ENCODE assay signal across 11 cellular contexts in genomic region chr14:20440882-20441281, GRCh38. TPM values are rescaled to one million over a fixed set of nuclear protein-coding genes. Genes with fewer than 3 reads are reported as not detected.
DNase-seq lines count a peak whose midpoint lies in the region; ATAC-seq, FAIRE-seq and TF ChIP-seq lines count a peak whose summit lies in the region.
"Had no signal": no experiment of that assay in that cellular context is flagged by ENCODE, and none has a peak within 500 bp of the region (broad histone marks: within the 10 kb centered on the region; RNA-seq: fewer than 3 reads in every experiment).

No MANE protein-coding gene starts in this region.

- H4K20me1 ChIP-seq in K562 (replicated peaks; ENCODE audit: control insufficient read depth, insufficient read depth, low read length): no peaks in the 10 kb centered on the region

- no TSS peak for BruUV-seq in K562 (replicated peaks; lab: Mats Ljungman, UMichigan)

- H3K36me3 ChIP-seq in K562 (ENCODE audit: control insufficient read depth, insufficient read depth, low read length) (peaks cover 5% of the 10 kb centered on the region; the same call in 1 of the 3 replicates), thymus (ENCODE audit: control insufficient read depth, insufficient read depth) (peaks cover 5% of the 10 kb centered on the region)
- H3K36me3 ChIP-seq: MG63 had no signal

- H3K4me1 ChIP-seq in K562 (replicated peaks in 1 of 2; ENCODE audit: control insufficient read depth in 2 of 2, insufficient read depth in 2 of 2, low read length in 2 of 2) (peaks cover 0 to 6% of the 10 kb centered on the region in 2 experiments; a peak in 3 of 5 replicates), thymus (ENCODE audit: control insufficient read depth, insufficient read depth, low read length) (peaks cover 9% of the 10 kb centered on the region)

- CTCF ChIA-PET in K562 (lab: Yijun Ruan, JAX; ENCODE audit: low intra/inter-chr PET ratio): no interaction called here

- no peak for FAIRE-seq in K562 (lab: Jason Lieb, UNC)

- TF ChIP-seq EP300 in K562 (IDR thresholded peaks at IDR 0.05; ENCODE audit: low read length): no peak

- intact Hi-C loops in K562 (cut with micrococcal nuclease) (no loop called here), posterior vena cava (cut with DNase I) (no loop called here)

- no peaks in the 10 kb centered on the region for H3K79me2 ChIP-seq in K562 (ENCODE audit: control insufficient read depth, insufficient read depth, low read length)

- TF ChIP-seq POLR2A in NB4 (IDR thresholded peaks at IDR 0.05; ENCODE audit: extremely low read depth, insufficient read length) (no peak), K562 (conservative IDR thresholded peaks at IDR 0.05) (no peak)

- POLR2A ChIA-PET in K562 (lab: Yijun Ruan, JAX): interaction anchor here (1.3 to 2.1 kb wide), 3 partner anchors 10 to 18 kb away, joined by 3 to 10 read pairs (median 3); partner anchors contain the start of genes APEX1 and OSGEP

- no peak overlapping the region for H3K9ac ChIP-seq in K562 (ENCODE audit: insufficient read depth in 1 of 2, low read depth in 2 of 2, low read length in 2 of 2)

- TF ChIP-seq CTCF in NB4 (IDR thresholded peaks at IDR 0.05; ENCODE audit: low read depth, low read length) (no peak), K562 (IDR thresholded peaks at IDR 0.05 in 2 of 3, conservative IDR thresholded peaks at IDR 0.05 in 1 of 3; ENCODE audit: insufficient read depth in 2 of 3, low read depth in 1 of 3, low read length in 3 of 3) (no peak)

- no peak overlapping the region for H2AFZ ChIP-seq in K562 (ENCODE audit: low read depth, low read length)

- WGBS in K562 (ENCODE audit: insufficient coverage, low coverage, missing lambda C conversion rate): 56% methylated on average over 3 of the region's 5 CpGs
- 64% methylated on average over 5 of the region's 5 CpGs for WGBS in thymus

- in situ Hi-C loops in K562 (cut with MboI): no loop called here

- DNase-seq in stimulated activated CD4-positive, alpha-beta T cell treated with anti-CD3 and anti-CD28 coated beads, Interleukin-1b, Interleukin-23, amount 100 ng/mL, for 48 hours: peak; percentile 28
- no peak for DNase-seq in stimulated activated CD4-positive, alpha-beta T cell treated with anti-CD3 and anti-CD28 coated beads, Interleukin-4, amount 100 ng/mL, for 1 hour
- DNase-seq in NB4 (ENCODE audit: low read depth) (peak; percentile 39), K562 (ENCODE audit: extremely low read depth in 1 of 4, low spot score in 3 of 4) (no peak), occipital lobe (lab: John Stamatoyannopoulos, UW) (no peak), posterior vena cava (ENCODE audit: low spot score) (no peak), dedifferentiated amniotic fluid mesenchymal stem cell (ENCODE audit: extremely low spot score) (no peak)
- DNase-seq: left ventricle myocardium superior, MG63 had no signal

- no peak; the same call in 2 of the 3 replicates for ATAC-seq in K562
- ATAC-seq: left ventricle myocardium superior, sciatic nerve had no signal

- no peaks in the 10 kb centered on the region for H3K9me1 ChIP-seq in K562 (ENCODE audit: control insufficient read depth, insufficient read depth, low read length)

- H3K4me3 ChIP-seq in NB4 (ENCODE audit: low read depth, low read length) (no peak overlapping the region), K562 (no peak overlapping the region), thymus (ENCODE audit: low read length) (no peak overlapping the region)
- H3K4me3 ChIP-seq: MG63 had no signal

- H3K27ac ChIP-seq in K562 (ENCODE audit: extremely low read depth, low read depth, low read length): no peak overlapping the region
- peak overlapping the region; percentile 74 for H3K27ac ChIP-seq in thymus (ENCODE audit: low read depth)

- H3K27me3 ChIP-seq in K562 (ENCODE audit: control insufficient read depth in 2 of 2, insufficient read depth in 2 of 2, low read length in 2 of 2): no peaks in the 10 kb centered on the region
- H3K27me3 ChIP-seq in thymus (ENCODE audit: control insufficient read depth, insufficient read depth): no peaks in the 10 kb centered on the region
- H3K27me3 ChIP-seq: MG63 had no signal

- no peak for TF ChIP-seq RAD21 in K562 (CRISPR knock-in tag; conservative IDR thresholded peaks at IDR 0.05 in 1 of 2, IDR thresholded peaks at IDR 0.05 in 1 of 2)

- no peaks in the 10 kb centered on the region for H3K9me3 ChIP-seq in K562 (replicated peaks; ENCODE audit: control insufficient read depth, insufficient read depth, low read depth, low read length)
- H3K9me3 ChIP-seq in thymus (ENCODE audit: control insufficient read depth): no peaks in the 10 kb centered on the region
- H3K9me3 ChIP-seq: MG63 had no signal

- H3K4me2 ChIP-seq in K562 (ENCODE audit: insufficient read depth, low read length): no peak overlapping the region

RNA-seq across cellular contexts. Expression of gene KLHL33, which starts 4.9 kb away (rescaled TPM):
- 0.12 TPM in 1 of 2 replicates, not detected in the other for total RNA-seq in K562 (2011; cell fraction: chromatin; rRNA removed; ENCODE audit: low replicate concordance)
- not detected in 2 replicates for total RNA-seq in K562 (2011; cell fraction: nucleolus; rRNA removed)
- 0.07 TPM in 1 of 2 replicates, not detected in the other for total RNA-seq in K562 (2011; cell fraction: nucleoplasm; rRNA removed)
- total RNA-seq in K562 (2014; rRNA removed) (not detected in 2 replicates), K562 (2014; rRNA removed; fragmentation: Illumina TruSeq; extraction: Trizol) (not detected in 2 replicates), K562 (2015; rRNA removed; fragmentation: Illumina TruSeq; extraction: Trizol) (0.04 TPM in 2 replicates), K562 (2021) (0.02 TPM in 1 of 2 replicates, not detected in the other), occipital lobe (0.31 TPM), posterior vena cava (1 to 10 TPM in 1 of 2 donors, under 1 TPM in 1; 0.52 to 1.2 TPM)
- polyA plus RNA-seq in K562 (2011; rRNA removed) (not detected in 2 replicates), K562 (2014; fragmentation: Illumina TruSeq; extraction: Trizol) (not detected in 2 replicates), K562 (2014; fragmentation: Nextera tagmentation; extraction: Ambion mirVana) (under 1 TPM; 0.13 to 0.27 TPM), K562 (2014; rRNA removed) (0.15 TPM in 1 of 2 replicates, not detected in the other), thymus (0.64 TPM)
- polyA plus RNA-seq in K562 (2011; cell fraction: cytosol; rRNA removed): not detected in 2 replicates
- polyA plus RNA-seq in K562 (2011; cell fraction: nucleus; rRNA removed): 0.03 and 0.06 TPM in 2 replicates
- polyA plus RNA-seq in K562 (2012): 0.12 TPM in 2 replicates
- 0.06 TPM in 1 of 2 replicates, not detected in the other for polyA minus RNA-seq in K562 (2011; rRNA and poly(A)+ RNA removed)
- polyA minus RNA-seq in K562 (2011; cell fraction: cytosol; rRNA and poly(A)+ RNA removed): not detected in 2 replicates
- under 0.01 and 0.11 TPM in 2 replicates for polyA minus RNA-seq in K562 (2011; cell fraction: nucleus; rRNA and poly(A)+ RNA removed)

RNA-seq across cellular contexts. Expression of gene OSGEP, which starts 13.7 kb away (rescaled TPM):
- total RNA-seq in K562 (2011; cell fraction: chromatin; rRNA removed; ENCODE audit: low replicate concordance): 124 and 166 TPM in 2 replicates
- total RNA-seq in K562 (2011; cell fraction: nucleolus; rRNA removed): 148 and 154 TPM in 2 replicates
- total RNA-seq in K562 (2011; cell fraction: nucleoplasm; rRNA removed): 122 and 133 TPM in 2 replicates
- 47.8 and 48.9 TPM in 2 replicates for total RNA-seq in K562 (2014; rRNA removed)
- total RNA-seq in K562 (2014; rRNA removed; fragmentation: Illumina TruSeq; extraction: Trizol): 35.6 and 36.9 TPM in 2 replicates
- total RNA-seq in K562 (2015; rRNA removed; fragmentation: Illumina TruSeq; extraction: Trizol): 42.3 and 44.1 TPM in 2 replicates
- total RNA-seq in K562 (2021): 31.4 and 39.1 TPM in 2 replicates
- polyA plus RNA-seq in K562 (2011; rRNA removed): 49.3 and 65.2 TPM in 2 replicates
- 108 and 117 TPM in 2 replicates for polyA plus RNA-seq in K562 (2011; cell fraction: cytosol; rRNA removed)
- polyA plus RNA-seq in K562 (2011; cell fraction: nucleus; rRNA removed): 143 and 149 TPM in 2 replicates
- polyA plus RNA-seq in K562 (2012): 37.0 and 40.1 TPM in 2 replicates
- polyA plus RNA-seq in K562 (2014; fragmentation: Illumina TruSeq; extraction: Trizol): 31.4 and 36.4 TPM in 2 replicates
- 10 to 100 TPM; 32.1 to 59.2 TPM for polyA plus RNA-seq in K562 (2014; fragmentation: Nextera tagmentation; extraction: Ambion mirVana)
- polyA plus RNA-seq in K562 (2014; rRNA removed): 51.1 and 61.1 TPM in 2 replicates
- 73.0 and 76.7 TPM in 2 replicates for polyA minus RNA-seq in K562 (2011; rRNA and poly(A)+ RNA removed)
- polyA minus RNA-seq in K562 (2011; cell fraction: cytosol; rRNA and poly(A)+ RNA removed): 25.3 and 34.6 TPM in 2 replicates
- polyA minus RNA-seq in K562 (2011; cell fraction: nucleus; rRNA and poly(A)+ RNA removed): 63.1 and 78.1 TPM in 2 replicates
- polyA plus RNA-seq in thymus: 96.8 TPM
- 36.8 TPM for total RNA-seq in occipital lobe
- total RNA-seq in posterior vena cava: 10 to 100 TPM; 24.4 to 28.7 TPM

RNA-seq across cellular contexts. Expression of gene APEX1, which starts 14.1 kb away (rescaled TPM):
- total RNA-seq in K562 (2011; cell fraction: chromatin; rRNA removed; ENCODE audit: low replicate concordance): 34.9 and 40.9 TPM in 2 replicates
- 31.0 and 33.6 TPM in 2 replicates for total RNA-seq in K562 (2011; cell fraction: nucleolus; rRNA removed)
- total RNA-seq in K562 (2011; cell fraction: nucleoplasm; rRNA removed): 40.3 and 47.9 TPM in 2 replicates
- 157 and 188 TPM in 2 replicates for total RNA-seq in K562 (2014; rRNA removed)
- total RNA-seq in K562 (2014; rRNA removed; fragmentation: Illumina TruSeq; extraction: Trizol): 49.5 and 50.2 TPM in 2 replicates
- total RNA-seq in K562 (2015; rRNA removed; fragmentation: Illumina TruSeq; extraction: Trizol): 54.8 and 63.8 TPM in 2 replicates
- total RNA-seq in K562 (2021): 142 and 143 TPM in 2 replicates
- 224 and 225 TPM in 2 replicates for polyA plus RNA-seq in K562 (2011; rRNA removed)
- polyA plus RNA-seq in K562 (2011; cell fraction: cytosol; rRNA removed): 321 and 341 TPM in 2 replicates
- polyA plus RNA-seq in K562 (2011; cell fraction: nucleus; rRNA removed): 175 and 219 TPM in 2 replicates
- polyA plus RNA-seq in K562 (2012): 161 and 174 TPM in 2 replicates
- polyA plus RNA-seq in K562 (2014; fragmentation: Illumina TruSeq; extraction: Trizol): 212 and 274 TPM in 2 replicates
- polyA plus RNA-seq in K562 (2014; fragmentation: Nextera tagmentation; extraction: Ambion mirVana): 100 to 1,000 TPM; 158 to 234 TPM
- 218 and 222 TPM in 2 replicates for polyA plus RNA-seq in K562 (2014; rRNA removed)
- polyA minus RNA-seq in K562 (2011; rRNA and poly(A)+ RNA removed): 141 and 166 TPM in 2 replicates
- 59.7 and 65.9 TPM in 2 replicates for polyA minus RNA-seq in K562 (2011; cell fraction: cytosol; rRNA and poly(A)+ RNA removed)
- polyA minus RNA-seq in K562 (2011; cell fraction: nucleus; rRNA and poly(A)+ RNA removed): 14.0 and 29.0 TPM in 2 replicates
- polyA plus RNA-seq in thymus: 128 TPM
- 56.9 TPM for total RNA-seq in occipital lobe
- total RNA-seq in posterior vena cava: 10 to 100 TPM; 74.3 to 96.2 TPM

RNA-seq across cellular contexts. Expression of gene PIP4P1, which starts 20.4 kb away (rescaled TPM):
- total RNA-seq in K562 (2011; cell fraction: chromatin; rRNA removed; ENCODE audit: low replicate concordance): 39.4 and 59.8 TPM in 2 replicates
- 44.1 and 49.7 TPM in 2 replicates for total RNA-seq in K562 (2011; cell fraction: nucleolus; rRNA removed)
- 51.0 and 52.4 TPM in 2 replicates for total RNA-seq in K562 (2011; cell fraction: nucleoplasm; rRNA removed)
- 10.3 and 10.9 TPM in 2 replicates for total RNA-seq in K562 (2014; rRNA removed)
- total RNA-seq in K562 (2014; rRNA removed; fragmentation: Illumina TruSeq; extraction: Trizol): 8.6 and 10.2 TPM in 2 replicates
- total RNA-seq in K562 (2015; rRNA removed; fragmentation: Illumina TruSeq; extraction: Trizol): 10.7 and 11.7 TPM in 2 replicates
- total RNA-seq in K562 (2021): 15.1 and 20.9 TPM in 2 replicates
- 17.7 and 30.2 TPM in 2 replicates for polyA plus RNA-seq in K562 (2011; rRNA removed)
- 20.6 and 21.5 TPM in 2 replicates for polyA plus RNA-seq in K562 (2011; cell fraction: cytosol; rRNA removed)
- polyA plus RNA-seq in K562 (2011; cell fraction: nucleus; rRNA removed): 95.5 and 114 TPM in 2 replicates
- polyA plus RNA-seq in K562 (2012): 14.4 and 21.9 TPM in 2 replicates
- 14.9 and 16.6 TPM in 2 replicates for polyA plus RNA-seq in K562 (2014; fragmentation: Illumina TruSeq; extraction: Trizol)
- polyA plus RNA-seq in K562 (2014; fragmentation: Nextera tagmentation; extraction: Ambion mirVana): 1 to 10 TPM; 5.3 to 7.4 TPM
- 16.0 and 18.9 TPM in 2 replicates for polyA plus RNA-seq in K562 (2014; rRNA removed)
- 9.1 and 12.0 TPM in 2 replicates for polyA minus RNA-seq in K562 (2011; rRNA and poly(A)+ RNA removed)
- polyA minus RNA-seq in K562 (2011; cell fraction: cytosol; rRNA and poly(A)+ RNA removed): 4.4 and 6.0 TPM in 2 replicates
- 15.5 and 27.3 TPM in 2 replicates for polyA minus RNA-seq in K562 (2011; cell fraction: nucleus; rRNA and poly(A)+ RNA removed)
- 53.2 TPM for polyA plus RNA-seq in thymus
- 26.0 TPM for total RNA-seq in occipital lobe
- total RNA-seq in posterior vena cava: 10 to 100 TPM; 25.3 to 27.5 TPM

RNA-seq across cellular contexts. Expression of gene TEP1, which starts 27.6 kb away (rescaled TPM):
- total RNA-seq in K562 (2011; cell fraction: chromatin; rRNA removed; ENCODE audit: low replicate concordance): 71.3 and 83.9 TPM in 2 replicates
- 27.0 and 37.0 TPM in 2 replicates for total RNA-seq in K562 (2011; cell fraction: nucleolus; rRNA removed)
- 32.2 and 34.5 TPM in 2 replicates for total RNA-seq in K562 (2011; cell fraction: nucleoplasm; rRNA removed)
- total RNA-seq in K562 (2014; rRNA removed) (4.4 and 4.5 TPM in 2 replicates), K562 (2014; rRNA removed; fragmentation: Illumina TruSeq; extraction: Trizol) (7.3 and 8.0 TPM in 2 replicates), K562 (2015; rRNA removed; fragmentation: Illumina TruSeq; extraction: Trizol) (5.6 and 6.6 TPM in 2 replicates), K562 (2021) (6.9 and 8.4 TPM in 2 replicates), occipital lobe (8.4 TPM), posterior vena cava (10 to 100 TPM; 36.1 to 38.7 TPM)
- polyA plus RNA-seq in K562 (2011; rRNA removed) (7.1 and 11.8 TPM in 2 replicates), K562 (2014; fragmentation: Illumina TruSeq; extraction: Trizol) (9.7 and 12.2 TPM in 2 replicates), K562 (2014; fragmentation: Nextera tagmentation; extraction: Ambion mirVana) (1 to 10 TPM; 1.0 to 1.3 TPM), K562 (2014; rRNA removed) (6.0 and 7.4 TPM in 2 replicates), thymus (34.5 TPM)
- polyA plus RNA-seq in K562 (2011; cell fraction: cytosol; rRNA removed): 4.0 and 4.2 TPM in 2 replicates
- 37.1 and 39.2 TPM in 2 replicates for polyA plus RNA-seq in K562 (2011; cell fraction: nucleus; rRNA removed)
- 6.9 and 14.5 TPM in 2 replicates for polyA plus RNA-seq in K562 (2012)
- polyA minus RNA-seq in K562 (2011; rRNA and poly(A)+ RNA removed): 15.4 and 15.7 TPM in 2 replicates
- 4.8 and 5.3 TPM in 2 replicates for polyA minus RNA-seq in K562 (2011; cell fraction: cytosol; rRNA and poly(A)+ RNA removed)
- polyA minus RNA-seq in K562 (2011; cell fraction: nucleus; rRNA and poly(A)+ RNA removed): 13.5 and 23.5 TPM in 2 replicates

Comparison
In these comparisons a context has a peak if more than half of its experiments do, and no peak if none do; other contexts are left out.
1. DNase-seq: peak in stimulated activated CD4-positive, alpha-beta T cell treated with anti-CD3 and anti-CD28 coated beads, Interleukin-1b, Interleukin-23, amount 100 ng/mL, for 48 hours (single experiment) and NB4 (single experiment); none in stimulated activated CD4-positive, alpha-beta T cell treated with anti-CD3 and anti-CD28 coated beads, Interleukin-4, amount 100 ng/mL, for 1 hour (single experiment), K562 (0 of 4), occipital lobe (single experiment), posterior vena cava (single experiment) and dedifferentiated amniotic fluid mesenchymal stem cell (single experiment).